In the genomic region with DNA sequence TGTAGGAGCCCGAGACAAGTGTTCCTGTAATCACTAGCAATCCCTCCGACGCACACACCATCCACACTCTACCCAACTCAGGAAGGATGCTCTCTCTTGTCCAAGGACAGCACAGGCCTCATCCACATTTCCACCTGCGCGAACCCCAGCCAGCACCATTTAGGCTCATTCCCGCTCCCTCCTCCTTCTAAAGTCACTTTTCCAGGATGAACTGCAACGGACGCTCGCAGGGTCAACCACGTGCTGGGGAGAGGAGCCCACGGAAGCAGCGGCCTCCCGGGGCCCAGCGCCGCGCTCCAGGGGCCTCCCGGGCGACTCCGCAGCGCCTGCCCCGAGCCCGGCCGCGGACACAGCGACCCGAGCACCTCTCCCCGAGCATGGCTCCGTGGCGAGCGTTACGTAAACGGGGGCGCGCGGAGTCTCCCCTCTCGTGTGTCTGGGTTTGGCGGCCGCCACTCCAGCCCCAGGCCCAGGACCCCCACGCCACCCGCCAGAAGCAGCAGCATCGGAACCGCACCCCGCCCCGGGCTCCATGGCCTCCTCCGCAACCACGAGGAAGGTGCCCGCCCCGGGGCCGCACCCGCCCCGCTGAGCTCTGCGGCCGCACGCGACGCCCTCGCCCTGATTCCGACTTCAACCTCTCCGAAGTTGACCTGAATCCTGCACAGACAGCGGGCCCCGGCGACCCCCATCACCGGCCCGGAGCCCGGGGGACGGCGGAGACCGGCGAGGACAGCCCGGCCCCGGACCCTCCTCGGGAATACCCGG, we compare ENCODE assay signal across 8 cellular contexts. TPM values are rescaled to one million over a fixed set of nuclear protein-coding genes. Genes with fewer than 3 reads are reported as not detected.
A peak's percentile ranks its signal among the peaks of the same experiment; 100 is the strongest.
DNase-seq lines count a peak whose midpoint lies in the region; ATAC-seq, FAIRE-seq and TF ChIP-seq lines count a peak whose summit lies in the region.

No MANE protein-coding gene starts in this region.

- in situ Hi-C loops in K562 (cut with MboI): no loop called here

- H3K4me1 ChIP-seq in K562 (replicated peaks in 1 of 2; ENCODE audit: control insufficient read depth in 2 of 2, insufficient read depth in 2 of 2, low read length in 2 of 2): peaks cover 17 to 31% of the 10 kb centered on the region in 2 experiments
- 0 out of 2 replicates have a peak, but pooled peaks cover 7% of the 10 kb centered on the region for H3K4me1 ChIP-seq in iPS-20b (ENCODE audit: insufficient read depth, low read length)

- intact Hi-C loops in K562 (cut with micrococcal nuclease): no loop called here

- H3K36me3 ChIP-seq in BJ (ENCODE audit: control insufficient read depth, insufficient read depth, low read length): peaks cover 18% of the 10 kb centered on the region
- H3K36me3 ChIP-seq in K562 (ENCODE audit: control insufficient read depth, insufficient read depth, low read length): peaks cover 37% of the 10 kb centered on the region
- H3K36me3 ChIP-seq in iPS-20b (ENCODE audit: insufficient read depth, low read depth, low read length): peaks cover 31% of the 10 kb centered on the region

- TF ChIP-seq EP300 in K562 (IDR thresholded peaks at IDR 0.05; ENCODE audit: low read length): no peak

- under 1% methylated on average over 40 of the region's 73 CpGs for WGBS in K562 (ENCODE audit: insufficient coverage, low coverage, missing lambda C conversion rate)

- no TSS peak for BruUV-seq in K562 (replicated peaks; lab: Mats Ljungman, UMichigan)

- no peaks in the 10 kb centered on the region for H3K27me3 ChIP-seq in BJ (ENCODE audit: control insufficient read depth, insufficient read depth, low read length)
- no peaks in the 10 kb centered on the region for H3K27me3 ChIP-seq in K562 (ENCODE audit: control insufficient read depth in 2 of 2, insufficient read depth in 2 of 2, low read length in 2 of 2)
- H3K27me3 ChIP-seq in iPS-20b (ENCODE audit: insufficient read depth, low read length): no peaks in the 10 kb centered on the region

- POLR2A ChIA-PET in BJ (lab: Charles Lee): interaction anchor here (0.6 to 0.7 kb wide), 2 partner anchors 14 to 102 kb away, joined by 3 read pairs; no protein-coding TSS in a partner anchor
- POLR2A ChIA-PET in K562 (lab: Yijun Ruan, JAX): interaction anchor here (0.6 to 1.5 kb wide), 3 partner anchors 15 to 284 kb away, joined by 3 to 6 read pairs (median 3); no protein-coding TSS in a partner anchor

- H2AFZ ChIP-seq in K562 (ENCODE audit: low read depth, low read length): peak overlapping the region; percentile 77

- peak overlapping the region; percentile 100 for H3K4me2 ChIP-seq in K562 (ENCODE audit: insufficient read depth, low read length)

- H3K9me3 ChIP-seq in K562 (replicated peaks; ENCODE audit: control insufficient read depth, insufficient read depth, low read depth, low read length): no peaks in the 10 kb centered on the region
- no peaks in the 10 kb centered on the region for H3K9me3 ChIP-seq in iPS-20b (ENCODE audit: insufficient read depth, low read depth, low read length)

- no peak for TF ChIP-seq RAD21 in K562 (CRISPR knock-in tag; conservative IDR thresholded peaks at IDR 0.05 in 1 of 2, IDR thresholded peaks at IDR 0.05 in 1 of 2)

- H3K9me1 ChIP-seq in K562 (ENCODE audit: control insufficient read depth, insufficient read depth, low read length): peaks cover 4% of the 10 kb centered on the region

- H3K9ac ChIP-seq in K562 (ENCODE audit: insufficient read depth in 1 of 2, low read depth in 2 of 2, low read length in 2 of 2) (peak overlapping the region; percentile 71 to 93), iPS-20b (ENCODE audit: low read depth, low read length) (peak overlapping the region; percentile 83)

- peaks cover 15% of the 10 kb centered on the region for H4K20me1 ChIP-seq in K562 (replicated peaks; ENCODE audit: control insufficient read depth, insufficient read depth, low read length)

- no peak for TF ChIP-seq POLR2A in K562 (conservative IDR thresholded peaks at IDR 0.05)

- ATAC-seq in GM19328 (IDR thresholded peaks at IDR 0.05; ENCODE audit: unreplicated experiment): peak; percentile 13
- peak; percentile 7 for ATAC-seq in HG03520 (IDR thresholded peaks at IDR 0.05; ENCODE audit: unreplicated experiment)
- ATAC-seq in K562: peak; percentile 62
- ATAC-seq in HG03469 (IDR thresholded peaks at IDR 0.05; ENCODE audit: unreplicated experiment): no peak

- peaks cover 43% of the 10 kb centered on the region for H3K79me2 ChIP-seq in K562 (ENCODE audit: control insufficient read depth, insufficient read depth, low read length)

- H3K4me3 ChIP-seq in BJ (ENCODE audit: low read depth, low read length): peak overlapping the region; percentile 83
- H3K4me3 ChIP-seq in K562: peak overlapping the region; percentile 63
- H3K4me3 ChIP-seq in iPS-20b (ENCODE audit: low read length): peak overlapping the region; percentile 81

- H3K27ac ChIP-seq in K562 (ENCODE audit: extremely low read depth, low read depth, low read length) (peak overlapping the region; percentile 90), iPS-20b (ENCODE audit: low read length) (no peak overlapping the region)

- CTCF ChIA-PET in BJ (lab: Yijun Ruan, JAX) (interaction anchor here (0.7 to 0.9 kb wide), 2 partner anchors 121 to 343 kb away, joined by 3 read pairs; no protein-coding TSS in a partner anchor), K562 (lab: Yijun Ruan, JAX; ENCODE audit: low intra/inter-chr PET ratio) (no interaction called here)

- FAIRE-seq in K562 (lab: Jason Lieb, UNC): no peak

- DNase-seq in BJ (ENCODE audit: low read depth) (no peak), T-helper 2 cell (peak in 4 of 5 experiments; percentile 22 to 75 (median 56)), K562 (ENCODE audit: extremely low read depth in 1 of 4, low spot score in 3 of 4) (peak in 2 of 4 experiments; percentile 44 to 53)
- DNase-seq in stimulated activated CD4-positive, alpha-beta T cell treated with anti-CD3 and anti-CD28 coated beads, Interleukin-15, amount 100 ng/mL, for 24 hours: peak; percentile 63

- TF ChIP-seq CTCF in BJ (IDR thresholded peaks at IDR 0.05; ENCODE audit: insufficient read depth, low read depth, low read length): no peak
- TF ChIP-seq CTCF in K562 (IDR thresholded peaks at IDR 0.05 in 2 of 3, conservative IDR thresholded peaks at IDR 0.05 in 1 of 3; ENCODE audit: insufficient read depth in 2 of 3, low read depth in 1 of 3, low read length in 3 of 3): no peak

TF ChIP-seq in K562, 482 proteins besides CTCF, POLR2A, EP300 and RAD21 (continues in another document):
- no peak for TF ChIP-seq TRIM24 (IDR thresholded peaks at IDR 0.05)
- TF ChIP-seq MYNN (IDR thresholded peaks at IDR 0.05): no peak
- no peak for TF ChIP-seq MYNN (CRISPR knock-in tag; IDR thresholded peaks at IDR 0.05)
- TF ChIP-seq, protein P1, sequence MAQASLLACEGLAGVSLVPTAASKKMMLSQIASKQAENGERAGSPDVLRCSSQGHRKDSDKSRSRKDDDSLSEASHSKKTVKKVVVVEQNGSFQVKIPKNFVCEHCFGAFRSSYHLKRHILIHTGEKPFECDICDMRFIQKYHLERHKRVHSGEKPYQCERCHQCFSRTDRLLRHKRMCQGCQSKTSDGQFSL (CRISPR knock-in tag; IDR thresholded peaks at IDR 0.05): peak; percentile 24; the same call in 1 of the 2 replicates
- TF ChIP-seq, protein P1 (tag; IDR thresholded peaks at IDR 0.05): no peak
- no peak for TF ChIP-seq FOSL1 (tag; conservative IDR thresholded peaks at IDR 0.05)

RNA-seq across cellular contexts. Expression of a gene that starts 0.7 kb away (rescaled TPM):
- polyA plus RNA-seq in BJ (2011; rRNA removed) (17.0 and 22.1 TPM in 2 replicates), K562 (2011; rRNA removed) (22.5 and 34.0 TPM in 2 replicates), K562 (2014; fragmentation: Illumina TruSeq; extraction: Trizol) (45.9 and 47.4 TPM in 2 replicates), K562 (2014; fragmentation: Nextera tagmentation; extraction: Ambion mirVana) (1 to 10 TPM; 6.4 to 8.5 TPM), K562 (2014; rRNA removed) (31.7 and 33.9 TPM in 2 replicates)
- polyA minus RNA-seq in BJ (2011; rRNA and poly(A)+ RNA removed): 28.9 TPM in 2 replicates
- 148 and 235 TPM in 2 replicates for total RNA-seq in K562 (2011; cell fraction: chromatin; rRNA removed; ENCODE audit: low replicate concordance)
- total RNA-seq in K562 (2011; cell fraction: nucleolus; rRNA removed): 81.9 and 95.5 TPM in 2 replicates
- total RNA-seq in K562 (2011; cell fraction: nucleoplasm; rRNA removed): 95.0 and 103 TPM in 2 replicates
- total RNA-seq in K562 (2014; rRNA removed) (15.1 and 18.3 TPM in 2 replicates), K562 (2014; rRNA removed; fragmentation: Illumina TruSeq; extraction: Trizol) (23.7 and 29.8 TPM in 2 replicates), K562 (2015; rRNA removed; fragmentation: Illumina TruSeq; extraction: Trizol) (18.5 and 20.8 TPM in 2 replicates), K562 (2021) (66.8 and 72.8 TPM in 2 replicates)
- 21.9 and 24.7 TPM in 2 replicates for polyA plus RNA-seq in K562 (2011; cell fraction: cytosol; rRNA removed)
- 99.8 and 123 TPM in 2 replicates for polyA plus RNA-seq in K562 (2011; cell fraction: nucleus; rRNA removed)
- 45.4 and 46.5 TPM in 2 replicates for polyA plus RNA-seq in K562 (2012)
- 34.2 and 37.2 TPM in 2 replicates for polyA minus RNA-seq in K562 (2011; rRNA and poly(A)+ RNA removed)
- 21.8 and 26.1 TPM in 2 replicates for polyA minus RNA-seq in K562 (2011; cell fraction: cytosol; rRNA and poly(A)+ RNA removed)
- polyA minus RNA-seq in K562 (2011; cell fraction: nucleus; rRNA and poly(A)+ RNA removed): 26.8 and 40.4 TPM in 2 replicates

RNA-seq across cellular contexts. Expression of a gene that starts 57.9 kb away (rescaled TPM):
- 9.3 and 12.8 TPM in 2 replicates for polyA plus RNA-seq in BJ (2011; rRNA removed)
- polyA minus RNA-seq in BJ (2011; rRNA and poly(A)+ RNA removed): 4.6 and 5.8 TPM in 2 replicates
- total RNA-seq in K562 (2011; cell fraction: chromatin; rRNA removed; ENCODE audit: low replicate concordance): 59.2 and 70.8 TPM in 2 replicates
- total RNA-seq in K562 (2011; cell fraction: nucleolus; rRNA removed): 27.7 and 37.1 TPM in 2 replicates
- total RNA-seq in K562 (2011; cell fraction: nucleoplasm; rRNA removed): 34.9 and 43.7 TPM in 2 replicates
- 15.0 and 15.1 TPM in 2 replicates for total RNA-seq in K562 (2014; rRNA removed)
- total RNA-seq in K562 (2014; rRNA removed; fragmentation: Illumina TruSeq; extraction: Trizol): 16.8 and 18.3 TPM in 2 replicates
- 19.6 and 21.2 TPM in 2 replicates for total RNA-seq in K562 (2015; rRNA removed; fragmentation: Illumina TruSeq; extraction: Trizol)
- total RNA-seq in K562 (2021): 24.4 and 27.7 TPM in 2 replicates
- 16.1 and 16.5 TPM in 2 replicates for polyA plus RNA-seq in K562 (2011; rRNA removed)
- polyA plus RNA-seq in K562 (2011; cell fraction: cytosol; rRNA removed): 14.2 and 14.9 TPM in 2 replicates
- 71.2 and 83.3 TPM in 2 replicates for polyA plus RNA-seq in K562 (2011; cell fraction: nucleus; rRNA removed)
- polyA plus RNA-seq in K562 (2012): 17.4 and 27.1 TPM in 2 replicates
- polyA plus RNA-seq in K562 (2014; fragmentation: Illumina TruSeq; extraction: Trizol): 20.5 and 24.1 TPM in 2 replicates
- under 1 TPM; 0.52 to 0.70 TPM for polyA plus RNA-seq in K562 (2014; fragmentation: Nextera tagmentation; extraction: Ambion mirVana)
- polyA plus RNA-seq in K562 (2014; rRNA removed): 25.1 and 25.4 TPM in 2 replicates
- 12.2 and 12.3 TPM in 2 replicates for polyA minus RNA-seq in K562 (2011; rRNA and poly(A)+ RNA removed)
- polyA minus RNA-seq in K562 (2011; cell fraction: cytosol; rRNA and poly(A)+ RNA removed): 6.5 and 8.0 TPM in 2 replicates
- polyA minus RNA-seq in K562 (2011; cell fraction: nucleus; rRNA and poly(A)+ RNA removed): 12.8 and 20.0 TPM in 2 replicates
